Comparison of ENCODE assay signal across 33 cellular contexts in genomic region chr2:114929225-114929624, GRCh38.
"Had no signal": no experiment of that assay in that cellular context is flagged by ENCODE, and none has a peak within 500 bp of the region (broad histone marks: within the 10 kb centered on the region; RNA-seq: fewer than 3 reads in every experiment).

No MANE protein-coding gene starts in this region.

- H3K27ac Mint-ChIP-seq: activated B cell treated with CpG ODN at 0.5 μM for 24 hours; activated CD4-positive, alpha-beta memory T cell treated with anti-CD3 and anti-CD28 coated beads for 36 hours; activated CD4-positive, alpha-beta T cell treated with anti-CD3 and anti-CD28 coated beads, Interleukin-2, amount 10 ng/mL, durations not matched to agents 24 days and 14 days; activated CD8-positive, alpha-beta T cell treated with anti-CD3 and anti-CD28 coated beads for 36 hours; activated naive CD4-positive, alpha-beta T cell treated with anti-CD3 and anti-CD28 coated beads for 36 hours; activated naive CD4-positive, alpha-beta T cell treated with anti-CD3 and anti-CD28 coated beads, Interleukin-2, amount 50 U/mL, for 72 hours; activated naive CD8-positive, alpha-beta T cell treated with anti-CD3 and anti-CD28 coated beads for 36 hours; activated T-cell treated with anti-CD3 and anti-CD28 coated beads, Interleukin-2, amount 50 U/mL, for 72 hours; activated T-helper 1 cell treated with anti-CD3 and anti-CD28 coated beads, Interleukin-12 subunit alpha, Interleukin-12 subunit beta, Interleukin-2, Interleukin-4 antibody, amounts not matched to agents 30 ng/mL and 10 ng/mL and 1 ng/mL, durations not matched to agents 14 hours and 24 hours and 36 hours; activated T-helper 17 cell treated with anti-CD3 and anti-CD28 coated beads, Interleukin-2, amount 50 U/mL, for 72 hours; T-helper 2 cell treated with Interferon-gamma antibody and Interleukin-4, amounts not matched to agents 5 μg/mL and 100 μg/mL, for 36 hours had no signal

- H3K36me3 ChIP-seq: adrenal gland, brain microvascular endothelial cell, breast epithelium had no signal

- H3K9me3 Mint-ChIP-seq: activated CD4-positive, alpha-beta T cell treated with anti-CD3 and anti-CD28 coated beads, Interleukin-2, amount 10 ng/mL, durations not matched to agents 24 days and 14 days had no signal

- H3K4me1 ChIP-seq: adrenal gland, body of pancreas, breast epithelium had no signal

- H3K4me3 ChIP-seq: adrenal gland, body of pancreas, breast epithelium had no signal

- H3K4me1 Mint-ChIP-seq: activated B cell treated with CpG ODN at 0.5 μM for 24 hours; activated CD4-positive, alpha-beta T cell treated with anti-CD3 and anti-CD28 coated beads, Interleukin-2, amount 10 ng/mL, durations not matched to agents 24 days and 14 days; activated naive CD8-positive, alpha-beta T cell treated with anti-CD3 and anti-CD28 coated beads for 36 hours; activated T-helper 17 cell treated with anti-CD3 and anti-CD28 coated beads, Interleukin-2, amount 50 U/mL, for 72 hours had no signal

- H3K9me3 ChIP-seq: adrenal gland had no signal

- H3K27me3 Mint-ChIP-seq: activated B cell treated with CpG ODN at 0.5 μM for 24 hours; activated CD4-positive, alpha-beta memory T cell treated with anti-CD3 and anti-CD28 coated beads for 36 hours; activated CD4-positive, alpha-beta T cell treated with anti-CD3 and anti-CD28 coated beads, Interleukin-2, amount 10 ng/mL, durations not matched to agents 24 days and 14 days; activated CD8-positive, alpha-beta T cell treated with anti-CD3 and anti-CD28 coated beads for 36 hours; activated naive CD8-positive, alpha-beta T cell treated with anti-CD3 and anti-CD28 coated beads for 36 hours; activated T-helper 17 cell treated with anti-CD3 and anti-CD28 coated beads, Interleukin-2, amount 50 U/mL, for 72 hours had no signal

- H3K27ac ChIP-seq: adrenal gland, body of pancreas, brain microvascular endothelial cell, breast epithelium, VCaP had no signal

- ATAC-seq: activated CD8-positive, alpha-beta T cell treated with anti-CD3 and anti-CD28 coated beads for 36 hours; activated naive CD4-positive, alpha-beta T cell treated with anti-CD3 and anti-CD28 coated beads, Interleukin-2, amount 50 U/mL, for 72 hours; activated T-cell treated with anti-CD3 and anti-CD28 coated beads, Interleukin-2, amount 50 U/mL, for 4 hours; activated T-cell treated with anti-CD3 and anti-CD28 coated beads, Interleukin-2, amount 50 U/mL, for 72 hours; activated T-helper 17 cell treated with anti-CD3 and anti-CD28 coated beads, Interleukin-2, amount 50 U/mL, for 72 hours; body of pancreas had no signal

- H3K4me3 Mint-ChIP-seq: activated B cell treated with CpG ODN at 0.5 μM for 24 hours; activated CD4-positive, alpha-beta memory T cell treated with anti-CD3 and anti-CD28 coated beads for 36 hours; activated CD4-positive, alpha-beta T cell treated with anti-CD3 and anti-CD28 coated beads, Interleukin-2, amount 10 ng/mL, durations not matched to agents 24 days and 14 days; activated CD8-positive, alpha-beta T cell treated with anti-CD3 and anti-CD28 coated beads for 36 hours; activated naive CD4-positive, alpha-beta T cell treated with anti-CD3 and anti-CD28 coated beads for 36 hours; activated naive CD8-positive, alpha-beta T cell treated with anti-CD3 and anti-CD28 coated beads for 36 hours; activated T-cell treated with anti-CD3 and anti-CD28 coated beads, Interleukin-2, amount 50 U/mL, for 4 hours; activated T-cell treated with anti-CD3 and anti-CD28 coated beads, Interleukin-2, amount 50 U/mL, for 72 hours; activated T-helper 1 cell treated with anti-CD3 and anti-CD28 coated beads, Interleukin-12 subunit alpha, Interleukin-12 subunit beta, Interleukin-2, Interleukin-4 antibody, amounts not matched to agents 30 ng/mL and 10 ng/mL and 1 ng/mL, durations not matched to agents 14 hours and 24 hours and 36 hours; activated T-helper 17 cell treated with anti-CD3 and anti-CD28 coated beads, Interleukin-2, amount 50 U/mL, for 72 hours; T-helper 2 cell treated with Interferon-gamma antibody and Interleukin-4, amounts not matched to agents 5 μg/mL and 100 μg/mL, for 36 hours had no signal

- H3K36me3 Mint-ChIP-seq: activated CD4-positive, alpha-beta memory T cell treated with anti-CD3 and anti-CD28 coated beads for 36 hours; activated naive CD8-positive, alpha-beta T cell treated with anti-CD3 and anti-CD28 coated beads for 36 hours had no signal

- H3K27me3 ChIP-seq: adrenal gland, body of pancreas, brain microvascular endothelial cell, breast epithelium had no signal

- DNase-seq: activated B cell treated with CpG ODN at 0.5 μM for 24 hours; activated CD4-positive, alpha-beta memory T cell treated with anti-CD3 and anti-CD28 coated beads for 36 hours; activated CD4-positive, alpha-beta T cell treated with anti-CD3 and anti-CD28 coated beads for 4 hours; activated CD4-positive, alpha-beta T cell treated with anti-CD3 and anti-CD28 coated beads, Interleukin-2, amount 10 ng/mL, durations not matched to agents 24 days and 14 days; activated CD4-positive, alpha-beta T cell treated with anti-CD3 and anti-CD28 coated beads, Interleukin-2, amount 50 U/mL, for 1 hour; activated CD4-positive, alpha-beta T cell treated with anti-CD3 and anti-CD28 coated beads, Interleukin-2, amount 50 U/mL, for 4 hours; activated CD4-positive, CD25-positive, alpha-beta regulatory T cell treated with anti-CD3 and anti-CD28 coated beads, Interleukin-2, amount 50 U/mL, for 72 hours; activated CD8-positive, alpha-beta memory T cell treated with anti-CD3 and anti-CD28 coated beads, Interleukin-2, amount 50 U/mL, for 4 hours; activated CD8-positive, alpha-beta T cell treated with anti-CD3 and anti-CD28 coated beads for 36 hours; activated effector memory CD4-positive, alpha-beta T cell treated with anti-CD3 and anti-CD28 coated beads, Interleukin-2, amount 50 U/mL, for 16 hours; activated gamma-delta T cell treated with Interleukin-2 at 50 U/mL for 16 hours; activated naive CD4-positive, alpha-beta T cell; activated naive CD4-positive, alpha-beta T cell treated with anti-CD3 and anti-CD28 coated beads for 36 hours; activated naive CD4-positive, alpha-beta T cell treated with anti-CD3 and anti-CD28 coated beads, Interleukin-2, amount 50 U/mL, for 16 hours; activated naive CD8-positive, alpha-beta T cell treated with anti-CD3 and anti-CD28 coated beads for 36 hours; activated T-cell treated with anti-CD3 and anti-CD28 coated beads for 4 hours; activated T-cell treated with anti-CD3 and anti-CD28 coated beads, Interleukin-2, amount 50 U/mL, for 1 hour; activated T-cell treated with anti-CD3 and anti-CD28 coated beads, Interleukin-2, amount 50 U/mL, for 4 hours; activated T-cell treated with anti-CD3 and anti-CD28 coated beads, Interleukin-2, amount 50 U/mL, for 72 hours; adrenal gland; amniotic stem cell; aorta; body of pancreas; brain microvascular endothelial cell; central memory CD4-positive, alpha-beta T cell; T-helper 2 cell; T-helper 9 cell had no signal
